Comparison of ENCODE assay signal across 8 cellular contexts in the genomic region with DNA sequence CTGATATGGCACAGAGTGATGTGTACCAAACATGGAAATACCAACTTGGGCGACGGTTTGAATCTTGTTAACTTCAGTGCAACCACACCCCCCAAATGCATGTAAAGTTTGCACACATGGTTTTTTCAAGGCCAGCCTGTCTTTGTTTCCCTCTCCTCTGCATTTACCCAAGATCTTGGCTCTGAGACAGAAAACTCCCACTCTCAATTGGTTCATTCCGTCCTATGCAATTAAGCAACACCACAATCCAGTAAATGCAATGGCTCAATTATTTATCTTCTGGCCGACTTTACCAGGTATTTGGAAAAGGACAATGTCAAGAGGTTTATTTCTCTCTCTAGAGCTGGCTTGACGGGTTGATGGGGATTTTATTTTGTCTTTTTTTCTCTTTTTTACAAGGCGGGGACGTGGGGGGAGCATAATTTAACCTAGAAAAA. TPM values are rescaled to one million over a fixed set of nuclear protein-coding genes. Genes with fewer than 3 reads are reported as not detected.
A peak's percentile ranks its signal among the peaks of the same experiment; 100 is the strongest.
DNase-seq lines count a peak whose midpoint lies in the region; ATAC-seq and TF ChIP-seq lines count a peak whose summit lies in the region.

No MANE protein-coding gene starts in this region.

- no peaks in the 10 kb centered on the region for H3K9me3 Mint-ChIP-seq in endothelial cell (ENCODE audit: unreplicated experiment)
- H3K9me3 Mint-ChIP-seq in natural killer cell treated with Interleukin-12 subunit alpha and Interleukin-12 subunit beta and Interleukin-15 and Interleukin-18, amount 100 ng/mL, for 72 hours: no peaks in the 10 kb centered on the region

- peaks cover 9% of the 10 kb centered on the region; the same call in 1 of the 2 replicates for H3K4me1 ChIP-seq in SJCRH30

- peak overlapping the region; percentile 89 for H3K27ac Mint-ChIP-seq in endothelial cell (ENCODE audit: unreplicated experiment)
- peak overlapping the region; percentile 99 to 100 for H3K27ac Mint-ChIP-seq in natural killer cell treated with Interleukin-12 subunit alpha and Interleukin-12 subunit beta and Interleukin-15 and Interleukin-18, amount 100 ng/mL, for 72 hours

- no peaks in the 10 kb centered on the region for H3K27me3 ChIP-seq in SJCRH30

- DNase-seq in stimulated activated CD4-positive, alpha-beta T cell treated with anti-CD3 and anti-CD28 coated beads, Interleukin-4, amount 100 ng/mL, for 24 hours: peak; percentile 26
- DNase-seq in stimulated activated CD4-positive, alpha-beta T cell treated with anti-CD3 and anti-CD28 coated beads, Interleukin-12 subunit alpha, Interleukin-12 subunit beta, amount 100 ng/mL, for 4 hours: no peak
- DNase-seq in SJCRH30 (peak in 1 of 2 experiments; percentile 43), endothelial cell (ENCODE audit: low spot score) (no peak), HPDE6-E6E7 (ENCODE audit: extremely low spot score) (no peak)
- no peak for DNase-seq in natural killer cell treated with Interleukin-12 subunit alpha and Interleukin-12 subunit beta and Interleukin-15 and Interleukin-18, amount 100 ng/mL, for 72 hours (ENCODE audit: low spot score)
- DNase-seq in stimulated activated CD4-positive, alpha-beta T cell treated with anti-CD3 and anti-CD28 coated beads, Interleukin-2, amount 100 ng/mL, for 24 hours: no peak

- ATAC-seq in natural killer cell treated with Interleukin-12 subunit alpha and Interleukin-12 subunit beta and Interleukin-15 and Interleukin-18, amount 100 ng/mL, for 72 hours: no peak
- ATAC-seq in GM21367 (IDR thresholded peaks at IDR 0.05; ENCODE audit: unreplicated experiment): no peak

- H3K27ac ChIP-seq in SJCRH30: peak overlapping the region; percentile 60

- H3K4me3 Mint-ChIP-seq in endothelial cell (ENCODE audit: unreplicated experiment): peak overlapping the region; percentile 95
- H3K4me3 Mint-ChIP-seq in natural killer cell treated with Interleukin-12 subunit alpha and Interleukin-12 subunit beta and Interleukin-15 and Interleukin-18, amount 100 ng/mL, for 72 hours: peak overlapping the region; percentile 88

- peaks cover 3% of the 10 kb centered on the region; the same call in 1 of the 2 replicates for H3K36me3 ChIP-seq in SJCRH30

- H3K4me3 ChIP-seq in SJCRH30: peak overlapping the region; percentile 72

- H3K36me3 Mint-ChIP-seq in endothelial cell (ENCODE audit: low read depth, unreplicated experiment): peaks cover 3% of the 10 kb centered on the region
- H3K36me3 Mint-ChIP-seq in natural killer cell treated with Interleukin-12 subunit alpha and Interleukin-12 subunit beta and Interleukin-15 and Interleukin-18, amount 100 ng/mL, for 72 hours: peaks cover 5% of the 10 kb centered on the region

- H3K9me3 ChIP-seq in SJCRH30 (replicated peaks): no peaks in the 10 kb centered on the region

- H3K4me1 Mint-ChIP-seq in endothelial cell (ENCODE audit: unreplicated experiment): peaks cover 26% of the 10 kb centered on the region
- peaks cover 52 to 54% of the 10 kb centered on the region in 2 donors for H3K4me1 Mint-ChIP-seq in natural killer cell treated with Interleukin-12 subunit alpha and Interleukin-12 subunit beta and Interleukin-15 and Interleukin-18, amount 100 ng/mL, for 72 hours (ENCODE audit: low read depth in 2 of 2)

- TF ChIP-seq CTCF in endothelial cell (IDR thresholded peaks at IDR 0.05; ENCODE audit: unreplicated experiment): no peak

- H3K27me3 Mint-ChIP-seq in endothelial cell (ENCODE audit: unreplicated experiment): peaks cover 4% of the 10 kb centered on the region
- no peaks in the 10 kb centered on the region for H3K27me3 Mint-ChIP-seq in natural killer cell treated with Interleukin-12 subunit alpha and Interleukin-12 subunit beta and Interleukin-15 and Interleukin-18, amount 100 ng/mL, for 72 hours

RNA-seq across cellular contexts. Expression of a gene that starts 1.0 kb away (rescaled TPM):
- 107 and 113 TPM in 2 replicates for total RNA-seq in SJCRH30 (2014; rRNA removed; shearing (Covaris generic))
- total RNA-seq in endothelial cell (ENCODE audit: unreplicated experiment): 160 TPM
- total RNA-seq in natural killer cell treated with Interleukin-12 subunit alpha and Interleukin-12 subunit beta and Interleukin-15 and Interleukin-18, amount 100 ng/mL, for 72 hours: 100 to 1,000 TPM; 171 to 344 TPM

RNA-seq across cellular contexts. Expression of a gene that starts 35.8 kb away (rescaled TPM):
- 46.9 and 47.8 TPM in 2 replicates for total RNA-seq in SJCRH30 (2014; rRNA removed; shearing (Covaris generic))
- total RNA-seq in endothelial cell (ENCODE audit: unreplicated experiment): 334 TPM
- under 1 TPM in 1 of 2 donors, not detected in 1; 0.17 TPM for total RNA-seq in natural killer cell treated with Interleukin-12 subunit alpha and Interleukin-12 subunit beta and Interleukin-15 and Interleukin-18, amount 100 ng/mL, for 72 hours

Comparison
In these comparisons a context has a peak if more than half of its experiments do, and no peak if none do; other contexts are left out.
1. RNA of a gene that starts 35.8 kb away (total RNA-seq): 334 TPM in endothelial cell (single experiment) and 46.9 to 47.8 TPM in SJCRH30; 0.17 TPM in natural killer cell treated with Interleukin-12 subunit alpha and Interleukin-12 subunit beta and Interleukin-15 and Interleukin-18, amount 100 ng/mL, for 72 hours; every median in the first group is over 10 times any median in the second.